ENCODE assay signal across 24 cellular contexts in the genomic region with DNA sequence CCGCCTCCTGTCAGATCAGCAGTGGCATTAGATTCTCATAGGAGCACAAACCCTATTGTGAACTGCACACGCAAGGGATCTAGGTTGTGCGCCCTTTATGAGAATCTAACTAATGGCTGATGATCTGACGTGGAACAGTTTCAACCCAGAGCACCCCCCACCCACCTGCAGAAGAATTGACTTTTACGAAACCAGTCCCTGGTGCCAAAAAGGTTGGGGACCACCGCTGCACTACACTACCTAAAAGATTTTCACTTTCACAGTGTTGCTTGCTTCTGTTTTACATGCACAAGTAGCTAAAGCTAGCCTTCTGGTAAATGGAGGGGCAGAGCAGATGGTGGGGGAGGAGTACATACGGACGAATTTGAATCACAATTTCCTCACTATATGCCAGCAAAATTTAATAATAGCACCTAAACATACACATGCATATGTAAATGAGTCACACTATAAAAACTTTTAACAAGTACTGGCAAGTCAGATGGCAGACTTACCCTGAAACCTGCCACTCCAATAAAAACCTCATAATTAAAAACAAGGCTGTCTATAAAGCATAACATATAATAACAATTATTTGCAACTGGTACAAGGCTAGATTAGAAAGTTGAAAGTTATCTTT. TPM values are rescaled to one million over a fixed set of nuclear protein-coding genes. Genes with fewer than 3 reads are reported as not detected.
"Had no signal": no experiment of that assay in that cellular context is flagged by ENCODE, and none has a peak within 500 bp of the region (broad histone marks: within the 10 kb centered on the region; RNA-seq: fewer than 3 reads in every experiment).

No MANE protein-coding gene starts in this region.

- H3K4me1 ChIP-seq: testis, uterus had no signal

- DNase-seq: activated CD4-positive, alpha-beta T cell treated with anti-CD3 and anti-CD28 coated beads, Interleukin-2, amount 50 U/mL, for 48 hours; activated naive CD4-positive, alpha-beta T cell treated with Interleukin-2 at 50 U/mL for 16 hours; activated naive CD8-positive, alpha-beta T cell treated with anti-CD3 and anti-CD28 coated beads, Interleukin-2, amount 10 ng/mL, durations not matched to agents 7 days and 5 days; activated T-cell treated with anti-CD3 and anti-CD28 coated beads, Interleukin-2, amount 50 U/mL, for 48 hours; amniotic stem cell; cortex of kidney; erythroblast; foreskin melanocyte; left lung; naive thymus-derived CD4-positive, alpha-beta T cell; posterior cingulate gyrus; right lobe of liver; stimulated activated CD4-positive, alpha-beta T cell treated with anti-CD3 and anti-CD28 coated beads, Interleukin-15, amount 100 ng/mL, for 24 hours; T-helper 9 cell; testis; trophoblast cell; uterus had no signal

- H3K9me3 Mint-ChIP-seq: activated naive CD8-positive, alpha-beta T cell treated with anti-CD3 and anti-CD28 coated beads, Interleukin-2, amount 10 ng/mL, durations not matched to agents 7 days and 5 days; naive thymus-derived CD4-positive, alpha-beta T cell; neural crest cell; stimulated activated memory B cell treated with anti-CD40 and anti-IgM and Interleukin-4, amounts not matched to agents 10 μg/mL and 1 μg/mL and 100 μg/mL, for 72 hours; WTC11 had no signal

- ATAC-seq: left lung; naive thymus-derived CD4-positive, alpha-beta T cell; right lobe of liver; stimulated activated memory B cell treated with anti-CD40 and anti-IgM and Interleukin-4, amounts not matched to agents 10 μg/mL and 1 μg/mL and 100 μg/mL, for 72 hours; WTC11 had no signal

- H3K4me2 ChIP-seq: smooth muscle cell had no signal

- H3K27me3 ChIP-seq: cardiac muscle cell, left lung, right lobe of liver, testis, uterus had no signal

- H3K27me3 Mint-ChIP-seq: stimulated activated memory B cell treated with anti-CD40 and anti-IgM and Interleukin-4, amounts not matched to agents 10 μg/mL and 1 μg/mL and 100 μg/mL, for 72 hours had no signal

- H3K27ac ChIP-seq: cardiac muscle cell, left lung, right lobe of liver, testis, uterus had no signal

- H3K4me3 Mint-ChIP-seq: activated naive CD8-positive, alpha-beta T cell treated with anti-CD3 and anti-CD28 coated beads, Interleukin-2, amount 10 ng/mL, durations not matched to agents 7 days and 5 days; naive thymus-derived CD4-positive, alpha-beta T cell; neural crest cell; stimulated activated memory B cell treated with anti-CD40 and anti-IgM and Interleukin-4, amounts not matched to agents 10 μg/mL and 1 μg/mL and 100 μg/mL, for 72 hours; WTC11 had no signal

- H3K27ac Mint-ChIP-seq: activated naive CD8-positive, alpha-beta T cell treated with anti-CD3 and anti-CD28 coated beads, Interleukin-2, amount 10 ng/mL, durations not matched to agents 7 days and 5 days; naive thymus-derived CD4-positive, alpha-beta T cell; stimulated activated memory B cell treated with anti-CD40 and anti-IgM and Interleukin-4, amounts not matched to agents 10 μg/mL and 1 μg/mL and 100 μg/mL, for 72 hours; WTC11 had no signal

- H3K4me3 ChIP-seq: cardiac muscle cell, left lung, lung, right lobe of liver, smooth muscle cell, testis, uterus had no signal

- H3K36me3 ChIP-seq: cardiac muscle cell, left lung, right lobe of liver, uterus had no signal

- H3K9me3 ChIP-seq: left lung, right lobe of liver, testis, uterus had no signal

- H3K36me3 Mint-ChIP-seq: stimulated activated memory B cell treated with anti-CD40 and anti-IgM and Interleukin-4, amounts not matched to agents 10 μg/mL and 1 μg/mL and 100 μg/mL, for 72 hours; WTC11 had no signal

RNA-seq across cellular contexts. Expression of a gene that starts 24.0 kb away (rescaled TPM):
- total RNA-seq: neural crest cell had no signal
- polyA plus RNA-seq: naive thymus-derived CD4-positive, alpha-beta T cell had no signal

RNA-seq across cellular contexts. Expression of a gene that starts 38.5 kb away (rescaled TPM):
- total RNA-seq: cardiac muscle cell, cerebellum had no signal
- polyA plus RNA-seq: cardiac muscle cell; naive thymus-derived CD4-positive, alpha-beta T cell had no signal

RNA-seq across cellular contexts. Expression of a gene that starts 38.9 kb away (rescaled TPM):
- total RNA-seq: cerebellum had no signal
- polyA plus RNA-seq: cardiac muscle cell had no signal
